In genomic region chr4:44342800-44343199, GRCh38 we compare ENCODE assay signal across 10 cellular contexts.
"Had no signal": no experiment of that assay in that cellular context is flagged by ENCODE, and none has a peak within 500 bp of the region (broad histone marks: within the 10 kb centered on the region; RNA-seq: fewer than 3 reads in every experiment).

No MANE protein-coding gene starts in this region.

- H3K4me3 Mint-ChIP-seq: HFFc6 had no signal

- FAIRE-seq: HTR-8/SVneo, K562 had no signal

- ATAC-seq: HCT116, K562 had no signal

- DNase-seq: GM23248, GOT3, H7, HFFc6, IMR-90, Kasumi-1, KG1 had no signal

- H3K27ac Mint-ChIP-seq: HFFc6 had no signal
